Comparison of ENCODE assay signal across 7 cellular contexts in the genomic region with DNA sequence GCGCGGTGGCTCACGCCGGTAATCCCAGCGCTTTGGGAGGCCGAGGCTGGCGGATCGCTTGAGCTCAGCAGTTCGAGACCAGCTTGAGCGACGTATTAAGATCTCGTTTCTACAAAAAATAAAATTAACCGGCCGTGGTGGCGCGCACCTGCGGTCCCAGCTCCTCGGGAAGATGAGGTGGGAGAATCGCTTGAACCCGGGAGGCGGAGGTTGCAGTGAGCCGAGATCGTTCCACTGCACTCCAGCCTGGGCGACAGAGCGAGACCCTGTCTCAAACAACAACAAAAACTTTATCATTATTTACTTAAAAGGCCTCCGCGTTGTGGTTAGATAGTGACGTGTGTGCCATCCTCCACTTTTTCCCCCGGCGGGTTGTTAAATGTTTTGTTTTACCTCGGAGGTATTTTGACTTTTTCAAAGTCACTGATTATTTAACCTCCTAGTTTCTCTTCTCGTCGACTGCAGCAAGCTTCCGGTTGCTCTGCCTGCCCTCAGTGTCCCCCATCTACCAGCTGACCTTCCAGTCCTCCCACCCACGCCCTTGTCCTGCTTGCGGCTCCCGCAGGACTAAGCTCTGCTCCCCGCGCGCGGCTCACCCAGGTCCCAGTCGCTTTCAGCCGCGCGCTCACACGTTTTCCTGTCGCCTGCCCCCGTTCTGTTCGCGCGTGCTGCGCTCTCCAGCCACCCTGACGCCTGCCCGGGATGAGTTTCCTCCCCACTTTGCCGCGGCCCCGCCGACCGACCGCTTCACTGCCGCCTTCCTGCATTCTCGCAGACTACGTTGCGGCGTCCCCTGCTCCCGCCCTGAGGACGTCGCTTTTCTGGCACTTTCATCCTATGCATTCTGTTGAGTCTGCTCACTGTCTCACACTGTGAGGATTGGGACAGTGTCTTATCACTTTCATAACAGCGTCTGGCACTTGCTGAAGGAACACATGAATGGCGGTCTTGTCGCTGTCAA. TPM values are rescaled to one million over a fixed set of nuclear protein-coding genes. Genes with fewer than 3 reads are reported as not detected.
DNase-seq lines count a peak whose midpoint lies in the region; ATAC-seq, FAIRE-seq and TF ChIP-seq lines count a peak whose summit lies in the region.

No MANE protein-coding gene starts in this region.

- FAIRE-seq in kidney (lab: Jason Lieb, UNC): no peak

- peak overlapping the region; percentile 94 to 96 for H3K9ac ChIP-seq in kidney (ENCODE audit: low read length in 2 of 2)

- peak overlapping the region; percentile 86 for H3K27ac Mint-ChIP-seq in WTC11

- no peaks in the 10 kb centered on the region for H3K36me3 ChIP-seq in kidney (ENCODE audit: control insufficient read depth in 1 of 2, insufficient read depth in 2 of 2, low read length in 2 of 2)

- peaks cover 6% of the 10 kb centered on the region; the same call in 1 of the 2 replicates for H3K9me3 Mint-ChIP-seq in WTC11

- TF ChIP-seq CTCF in WTC11 (IDR thresholded peaks at IDR 0.05) (no peak), kidney (IDR thresholded peaks at IDR 0.05; ENCODE audit: borderline replicate concordance, extremely low read depth, insufficient read depth) (no peak)

- intact Hi-C loops in kidney (cut with DNase I): no loop called here

- peak overlapping the region; percentile 89 for H3K4me3 Mint-ChIP-seq in WTC11

- peaks cover 7% of the 10 kb centered on the region for H3K27me3 Mint-ChIP-seq in WTC11 (ENCODE audit: low read depth)

- no peaks in the 10 kb centered on the region for H3K9me3 ChIP-seq in kidney (ENCODE audit: control insufficient read depth in 1 of 2, low read length in 2 of 2)

- POLR2A ChIA-PET in WTC11 (lab: Charles Lee): interaction anchor here (0.5 to 1.5 kb wide), 6 partner anchors 81 to 262 kb away, joined by 3 to 4 read pairs (median 3); a partner anchor contains a TSS

- peak overlapping the region; percentile 98 for H3K27ac ChIP-seq in caudate nucleus (ENCODE audit: low read depth, low read length)
- peak overlapping the region; percentile 98 to 99 for H3K27ac ChIP-seq in kidney (ENCODE audit: low read depth in 2 of 2, low read length in 2 of 2)

- peaks cover 32% of the 10 kb centered on the region for H3K4me1 Mint-ChIP-seq in WTC11

- ATAC-seq in GM18502 (IDR thresholded peaks at IDR 0.05; ENCODE audit: poor library complexity, unreplicated experiment): peak; percentile 38
- peak; percentile 15 for ATAC-seq in HG02938 (IDR thresholded peaks at IDR 0.05; ENCODE audit: unreplicated experiment)
- ATAC-seq in WTC11: peak; percentile 6

- peaks cover 7% of the 10 kb centered on the region for H3K36me3 Mint-ChIP-seq in WTC11

- H3K4me1 ChIP-seq in kidney (ENCODE audit: control insufficient read depth in 1 of 2, insufficient read depth in 1 of 2, low read depth in 1 of 2, low read length in 2 of 2): peaks cover 16 to 20% of the 10 kb centered on the region in 2 donors

- CTCF ChIA-PET in WTC11 (lab: Charles Lee): interaction anchor here (0.6 to 3.4 kb wide), 24 partner anchors 11 to 670 kb away, joined by 3 to 17 read pairs (median 3); a partner anchor contains a TSS

- peak overlapping the region; percentile 62 to 91 for H3K4me3 ChIP-seq in kidney (ENCODE audit: low read length in 2 of 2)

- DNase-seq in NCI-H2196 (lab: John Stamatoyannopoulos, UW; ENCODE audit: unreplicated experiment) (peak; percentile 72), WTC11 (ENCODE audit: low spot score) (peak; percentile 71), caudate nucleus (lab: John Stamatoyannopoulos, UW) (peak in 60 of 61 donors; percentile 7 to 96 (median 72)), kidney (peak; percentile 93)
- peak; percentile 83 for DNase-seq in stimulated activated CD4-positive, alpha-beta T cell treated with anti-CD3 and anti-CD28 coated beads, Interleukin-15, amount 100 ng/mL, for 24 hours

TF ChIP-seq in WTC11, 78 proteins besides CTCF, POLR2A, EP300 and RAD21 (continues in another document):
- TF ChIP-seq ZNF121 (CRISPR knock-in tag; IDR thresholded peaks at IDR 0.05) (peak; percentile 59; the same call in 1 of the 2 replicates), JUN (CRISPR knock-in tag; IDR thresholded peaks at IDR 0.05) (peak; percentile 70; the same call in 1 of the 2 replicates), FOXP1 (CRISPR knock-in tag; IDR thresholded peaks at IDR 0.05; ENCODE audit: borderline replicate concordance) (peak; percentile 91; the same call in 1 of the 2 replicates), NFATC4 (CRISPR knock-in tag; IDR thresholded peaks at IDR 0.05) (no peak), SMAD4 (CRISPR knock-in tag; IDR thresholded peaks at IDR 0.05) (peak; percentile 81), SMAD3 (CRISPR knock-in tag; IDR thresholded peaks at IDR 0.05; ENCODE audit: borderline replicate concordance) (peak; percentile 93), ZNF263 (CRISPR knock-in tag; IDR thresholded peaks at IDR 0.05; ENCODE audit: low read depth) (no peak), NR1H2 (CRISPR knock-in tag; IDR thresholded peaks at IDR 0.05) (no peak), JAZF1 (CRISPR knock-in tag; IDR thresholded peaks at IDR 0.05) (no peak)
- TF ChIP-seq, protein P1, sequence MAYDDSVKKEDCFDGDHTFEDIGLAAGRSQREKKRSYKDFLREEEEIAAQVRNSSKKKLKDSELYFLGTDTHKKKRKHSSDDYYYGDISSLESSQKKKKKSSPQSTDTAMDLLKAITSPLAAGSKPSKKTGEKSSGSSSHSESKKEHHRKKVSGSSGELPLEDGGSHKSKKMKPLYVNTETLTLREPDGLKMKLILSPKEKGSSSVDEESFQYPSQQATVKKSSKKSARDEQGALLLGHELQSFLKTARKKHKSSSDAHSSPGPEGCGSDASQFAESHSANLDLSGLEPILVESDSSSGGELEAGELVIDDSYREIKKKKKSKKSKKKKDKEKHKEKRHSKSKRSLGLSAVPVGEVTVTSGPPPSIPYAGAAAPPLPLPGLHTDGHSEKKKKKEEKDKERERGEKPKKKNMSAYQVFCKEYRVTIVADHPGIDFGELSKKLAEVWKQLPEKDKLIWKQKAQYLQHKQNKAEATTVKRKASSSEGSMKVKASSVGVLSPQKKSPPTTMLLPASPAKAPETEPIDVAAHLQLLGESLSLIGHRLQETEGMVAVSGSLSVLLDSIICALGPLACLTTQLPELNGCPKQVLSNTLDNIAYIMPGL (CRISPR knock-in tag; IDR thresholded peaks at IDR 0.05): peak; percentile 33; the same call in 1 of the 2 replicates
- TF ChIP-seq, protein P2, sequence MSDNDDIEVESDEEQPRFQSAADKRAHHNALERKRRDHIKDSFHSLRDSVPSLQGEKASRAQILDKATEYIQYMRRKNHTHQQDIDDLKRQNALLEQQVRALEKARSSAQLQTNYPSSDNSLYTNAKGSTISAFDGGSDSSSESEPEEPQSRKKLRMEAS (CRISPR knock-in tag; IDR thresholded peaks at IDR 0.05): peak; percentile 90
- TF ChIP-seq, protein P3, sequence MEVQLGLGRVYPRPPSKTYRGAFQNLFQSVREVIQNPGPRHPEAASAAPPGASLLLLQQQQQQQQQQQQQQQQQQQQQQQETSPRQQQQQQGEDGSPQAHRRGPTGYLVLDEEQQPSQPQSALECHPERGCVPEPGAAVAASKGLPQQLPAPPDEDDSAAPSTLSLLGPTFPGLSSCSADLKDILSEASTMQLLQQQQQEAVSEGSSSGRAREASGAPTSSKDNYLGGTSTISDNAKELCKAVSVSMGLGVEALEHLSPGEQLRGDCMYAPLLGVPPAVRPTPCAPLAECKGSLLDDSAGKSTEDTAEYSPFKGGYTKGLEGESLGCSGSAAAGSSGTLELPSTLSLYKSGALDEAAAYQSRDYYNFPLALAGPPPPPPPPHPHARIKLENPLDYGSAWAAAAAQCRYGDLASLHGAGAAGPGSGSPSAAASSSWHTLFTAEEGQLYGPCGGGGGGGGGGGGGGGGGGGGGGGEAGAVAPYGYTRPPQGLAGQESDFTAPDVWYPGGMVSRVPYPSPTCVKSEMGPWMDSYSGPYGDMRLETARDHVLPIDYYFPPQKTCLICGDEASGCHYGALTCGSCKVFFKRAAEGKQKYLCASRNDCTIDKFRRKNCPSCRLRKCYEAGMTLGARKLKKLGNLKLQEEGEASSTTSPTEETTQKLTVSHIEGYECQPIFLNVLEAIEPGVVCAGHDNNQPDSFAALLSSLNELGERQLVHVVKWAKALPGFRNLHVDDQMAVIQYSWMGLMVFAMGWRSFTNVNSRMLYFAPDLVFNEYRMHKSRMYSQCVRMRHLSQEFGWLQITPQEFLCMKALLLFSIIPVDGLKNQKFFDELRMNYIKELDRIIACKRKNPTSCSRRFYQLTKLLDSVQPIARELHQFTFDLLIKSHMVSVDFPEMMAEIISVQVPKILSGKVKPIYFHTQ (CRISPR knock-in tag; IDR thresholded peaks at IDR 0.05): peak; percentile 9; the same call in 1 of the 2 replicates
- TF ChIP-seq, protein P4, sequence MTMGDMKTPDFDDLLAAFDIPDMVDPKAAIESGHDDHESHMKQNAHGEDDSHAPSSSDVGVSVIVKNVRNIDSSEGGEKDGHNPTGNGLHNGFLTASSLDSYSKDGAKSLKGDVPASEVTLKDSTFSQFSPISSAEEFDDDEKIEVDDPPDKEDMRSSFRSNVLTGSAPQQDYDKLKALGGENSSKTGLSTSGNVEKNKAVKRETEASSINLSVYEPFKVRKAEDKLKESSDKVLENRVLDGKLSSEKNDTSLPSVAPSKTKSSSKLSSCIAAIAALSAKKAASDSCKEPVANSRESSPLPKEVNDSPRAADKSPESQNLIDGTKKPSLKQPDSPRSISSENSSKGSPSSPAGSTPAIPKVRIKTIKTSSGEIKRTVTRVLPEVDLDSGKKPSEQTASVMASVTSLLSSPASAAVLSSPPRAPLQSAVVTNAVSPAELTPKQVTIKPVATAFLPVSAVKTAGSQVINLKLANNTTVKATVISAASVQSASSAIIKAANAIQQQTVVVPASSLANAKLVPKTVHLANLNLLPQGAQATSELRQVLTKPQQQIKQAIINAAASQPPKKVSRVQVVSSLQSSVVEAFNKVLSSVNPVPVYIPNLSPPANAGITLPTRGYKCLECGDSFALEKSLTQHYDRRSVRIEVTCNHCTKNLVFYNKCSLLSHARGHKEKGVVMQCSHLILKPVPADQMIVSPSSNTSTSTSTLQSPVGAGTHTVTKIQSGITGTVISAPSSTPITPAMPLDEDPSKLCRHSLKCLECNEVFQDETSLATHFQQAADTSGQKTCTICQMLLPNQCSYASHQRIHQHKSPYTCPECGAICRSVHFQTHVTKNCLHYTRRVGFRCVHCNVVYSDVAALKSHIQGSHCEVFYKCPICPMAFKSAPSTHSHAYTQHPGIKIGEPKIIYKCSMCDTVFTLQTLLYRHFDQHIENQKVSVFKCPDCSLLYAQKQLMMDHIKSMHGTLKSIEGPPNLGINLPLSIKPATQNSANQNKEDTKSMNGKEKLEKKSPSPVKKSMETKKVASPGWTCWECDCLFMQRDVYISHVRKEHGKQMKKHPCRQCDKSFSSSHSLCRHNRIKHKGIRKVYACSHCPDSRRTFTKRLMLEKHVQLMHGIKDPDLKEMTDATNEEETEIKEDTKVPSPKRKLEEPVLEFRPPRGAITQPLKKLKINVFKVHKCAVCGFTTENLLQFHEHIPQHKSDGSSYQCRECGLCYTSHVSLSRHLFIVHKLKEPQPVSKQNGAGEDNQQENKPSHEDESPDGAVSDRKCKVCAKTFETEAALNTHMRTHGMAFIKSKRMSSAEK (CRISPR knock-in tag; IDR thresholded peaks at IDR 0.05; ENCODE audit: borderline replicate concordance): no peak

RNA-seq across cellular contexts. Expression of a gene that starts 1.2 kb away (rescaled TPM):
- total RNA-seq in WTC11 (2021) (65.6 to 82.4 TPM (median 72.6 TPM) in 3 replicates), kidney (129 TPM)
- 21.0 TPM for polyA plus RNA-seq in kidney (ENCODE audit: insufficient read depth, low read depth, low replicate concordance)

Comparison
In these comparisons a context has a peak if more than half of its experiments do, and no peak if none do; other contexts are left out.
1. Peak in every context shown above with its lines: DNase-seq, ATAC-seq, H3K4me3 ChIP-seq and H3K27ac ChIP-seq.